9 cellular contexts compared by ENCODE assay signal in genomic region chr5:59007460-59008063, GRCh38.
DNase-seq lines count a peak whose midpoint lies in the region; ATAC-seq and TF ChIP-seq lines count a peak whose summit lies in the region.
"Had no signal": no experiment of that assay in that cellular context is flagged by ENCODE, and none has a peak within 500 bp of the region (broad histone marks: within the 10 kb centered on the region; RNA-seq: fewer than 3 reads in every experiment).

No MANE protein-coding gene starts in this region.

- no peaks in the 10 kb centered on the region; the same call in 1 of the 2 replicates for H3K27me3 Mint-ChIP-seq in H9 (ENCODE audit: low read depth)
- H3K27me3 Mint-ChIP-seq: stimulated activated naive CD8-positive, alpha-beta T cell treated with anti-CD3 and anti-CD28 coated beads, Interleukin-15, Interleukin-2, amounts not matched to agents 100 ng/mL and 50 ng/mL, for 24 hours had no signal

- H3K56ac ChIP-seq in H9 (ENCODE audit: insufficient read length, low read depth, low read length), result no peak overlapping the region

- no peak overlapping the region for H3K27ac Mint-ChIP-seq in H9
- H3K27ac Mint-ChIP-seq: stimulated activated naive CD8-positive, alpha-beta T cell treated with anti-CD3 and anti-CD28 coated beads, Interleukin-15, Interleukin-2, amounts not matched to agents 100 ng/mL and 50 ng/mL, for 24 hours had no signal

- H3K23me2 ChIP-seq in H9 (ENCODE audit: insufficient read length, low read depth, low read length, poor library complexity, severe bottlenecking), result no peaks in the 10 kb centered on the region

- peaks cover 2% of the 10 kb centered on the region; the same call in 1 of the 2 replicates for H3K4me1 ChIP-seq in H9 (ENCODE audit: insufficient read depth, low read length)

- no peak overlapping the region for H3K27ac ChIP-seq in H9 (ENCODE audit: insufficient read length, low read depth, low read length)

- H3K4me3 Mint-ChIP-seq in H9, result no peak overlapping the region
- H3K4me3 Mint-ChIP-seq: stimulated activated naive CD8-positive, alpha-beta T cell treated with anti-CD3 and anti-CD28 coated beads, Interleukin-15, Interleukin-2, amounts not matched to agents 100 ng/mL and 50 ng/mL, for 24 hours had no signal

- peaks cover 5 to 8% of the 10 kb centered on the region in 2 experiments for H3K9me3 Mint-ChIP-seq in H9

- H2BK12ac ChIP-seq in H9 (ENCODE audit: insufficient read length, low read depth, low read length), result no peak overlapping the region

- no peak overlapping the region for H3K4ac ChIP-seq in H9 (ENCODE audit: low read depth, low read length)

- no peak overlapping the region for H2BK120ac ChIP-seq in H9 (ENCODE audit: low read depth, low read length, poor library complexity, severe bottlenecking)

- no peaks in the 10 kb centered on the region for H3K27me3 ChIP-seq in H9 (ENCODE audit: insufficient read depth, low read length)

- H4K20me1 ChIP-seq in H9 (ENCODE audit: control insufficient read depth, insufficient read depth, insufficient read length), result no peaks in the 10 kb centered on the region

- no peak overlapping the region for H2AK5ac ChIP-seq in H9 (ENCODE audit: insufficient read length, low read length)

- ATAC-seq in GM18519 (IDR thresholded peaks at IDR 0.05; ENCODE audit: low FRiP score, unreplicated experiment) (no peak), GM18520 (IDR thresholded peaks at IDR 0.05; ENCODE audit: unreplicated experiment) (no peak)

- H2BK20ac ChIP-seq in H9 (ENCODE audit: low read depth, low read length, poor library complexity, severe bottlenecking), result no peak overlapping the region

- H3K23ac ChIP-seq in H9 (ENCODE audit: insufficient read length, low read depth, low read length), result no peak overlapping the region

- DNase-seq in AG09319 (ENCODE audit: extremely low read depth, low read depth), result no peak
- no peak for DNase-seq in H9
- peak; percentile 27 for DNase-seq in SW480 (ENCODE audit: low spot score)
- DNase-seq in inferior parietal cortex (ENCODE audit: extremely low spot score), result peak; percentile 64
- no peak for DNase-seq in stimulated activated CD4-positive, alpha-beta T cell treated with anti-CD3 and anti-CD28 coated beads, Interleukin-4, amount 100 ng/mL, for 1 hour
- no peak for DNase-seq in NCI-H1930 (lab: John Stamatoyannopoulos, UW)

- H3K36me3 Mint-ChIP-seq in H9 (ENCODE audit: insufficient read depth in 1 of 3, low read depth in 3 of 3), result peaks cover 0 to 7% (median 4%) of the 10 kb centered on the region in 3 experiments; a peak in 5 of 7 replicates

- H3K4me2 ChIP-seq in H9 (ENCODE audit: insufficient read depth, insufficient read length, low read length), result no peak overlapping the region

- H3T11ph ChIP-seq in H9 (ENCODE audit: low read length), result no peak overlapping the region

- H3K9ac ChIP-seq in H9 (ENCODE audit: extremely low read depth, insufficient read length, low read length), result no peak overlapping the region

- no CpG with 5 or more reads among the region's 2 CpGs for WGBS in H9 (ENCODE audit: extremely low coverage, insufficient read length, low lambda C conversion rate)

- no peak overlapping the region for H2BK15ac ChIP-seq in H9 (ENCODE audit: low read depth, low read length)

- H2AFZ ChIP-seq in H9 (ENCODE audit: low read length), result no peak overlapping the region

- H4K5ac ChIP-seq in H9 (ENCODE audit: insufficient read length, low read depth, low read length), result no peak overlapping the region

- no peaks in the 10 kb centered on the region for H3K79me2 ChIP-seq in H9 (ENCODE audit: insufficient read depth, low read length)

- H3K18ac ChIP-seq in H9 (ENCODE audit: insufficient read length, low read depth, low read length), result no peak overlapping the region

- TF ChIP-seq CTCF in AG09319 (IDR thresholded peaks at IDR 0.05; ENCODE audit: low read depth, low read length) (peak; percentile 47), H9 (conservative IDR thresholded peaks at IDR 0.05) (peak; percentile 81)

- no peak overlapping the region for H2BK5ac ChIP-seq in H9 (ENCODE audit: insufficient read length, low read length)

- no peak overlapping the region for H3K14ac ChIP-seq in H9 (ENCODE audit: insufficient read depth, low read length)

- no peak overlapping the region for H4K8ac ChIP-seq in H9 (replicated peaks; ENCODE audit: insufficient read length, low read depth, low read length)

- no peaks in the 10 kb centered on the region for H3K79me1 ChIP-seq in H9 (ENCODE audit: insufficient read depth, low read depth, low read length, poor library complexity, severe bottlenecking)

- peaks cover 11 to 19% of the 10 kb centered on the region in 2 experiments for H3K4me1 Mint-ChIP-seq in H9

- H4K91ac ChIP-seq in H9 (ENCODE audit: insufficient read length, low read depth, low read length), result no peak overlapping the region

- H3K9me3 ChIP-seq in H9 (ENCODE audit: control insufficient read depth, low read depth, low read length), result no peaks in the 10 kb centered on the region

Comparison
In these comparisons a context has a peak if more than half of its experiments do, and no peak if none do; other contexts are left out.
1. DNase-seq: peak in SW480 (single experiment) and inferior parietal cortex (single experiment); none in AG09319 (single experiment), H9 (single experiment), stimulated activated CD4-positive, alpha-beta T cell treated with anti-CD3 and anti-CD28 coated beads, Interleukin-4, amount 100 ng/mL, for 1 hour (single experiment) and NCI-H1930 (0 of 2).